Comparison of ENCODE assay signal across 1 cellular context in the genomic region with DNA sequence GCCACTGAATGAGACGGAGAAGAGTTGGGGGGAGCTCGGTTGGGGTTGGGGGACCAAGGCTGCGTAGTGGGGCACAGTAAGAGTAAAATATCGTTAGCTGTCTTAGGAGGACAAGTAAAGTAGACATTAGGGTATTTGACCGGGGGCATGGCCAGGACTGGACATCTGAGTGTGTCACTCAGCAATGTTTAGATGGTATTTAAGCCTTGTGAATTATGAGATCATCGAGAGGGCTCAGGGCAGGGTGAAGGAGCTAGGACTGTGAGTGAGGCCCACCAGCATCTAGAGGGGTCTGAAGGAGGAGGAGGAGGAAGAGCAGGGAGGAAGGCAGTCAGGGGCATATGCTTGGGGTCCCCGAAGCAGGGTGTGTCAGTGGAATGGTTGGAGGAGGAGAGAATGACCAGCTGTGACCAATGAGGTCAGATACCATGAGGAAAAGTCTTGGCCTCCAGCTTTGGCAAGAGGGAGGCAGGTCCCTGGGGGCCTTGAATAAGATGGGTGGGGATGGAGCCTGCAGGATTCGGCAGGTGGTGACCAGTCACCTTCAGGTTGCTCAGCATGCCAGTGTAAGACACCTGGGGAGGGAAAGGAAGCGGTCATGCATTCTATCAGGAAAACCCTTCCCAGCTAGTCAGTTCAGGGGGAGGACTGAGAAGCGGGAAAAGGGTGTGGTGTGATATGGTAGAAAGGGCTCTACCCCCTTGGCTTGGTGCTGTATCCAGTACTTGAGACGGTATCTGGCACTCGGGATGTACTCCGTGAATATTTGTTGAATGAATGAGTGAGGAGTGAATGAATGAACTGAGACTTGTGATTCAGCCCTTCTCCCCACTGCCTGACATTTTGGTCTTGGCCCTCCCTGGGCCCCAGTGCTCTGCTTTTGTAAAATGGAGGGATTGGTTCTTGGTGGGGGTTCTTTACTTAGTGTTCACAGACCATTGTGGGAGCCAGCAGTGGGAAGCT.
TF ChIP-seq lines count a peak whose summit lies in the region.

No MANE protein-coding gene starts in this region.

TF ChIP-seq in HCT116, 20 proteins besides CTCF, POLR2A, EP300 and RAD21:
- TF ChIP-seq EZH2 (IDR thresholded peaks at IDR 0.05) = no peak
- no peak for TF ChIP-seq ELF1 (IDR thresholded peaks at IDR 0.05; ENCODE audit: borderline replicate concordance, low read depth)
- TF ChIP-seq ZNF274 (IDR thresholded peaks at IDR 0.05; ENCODE audit: low read depth, low read length) = no peak
- TF ChIP-seq, protein P1, sequence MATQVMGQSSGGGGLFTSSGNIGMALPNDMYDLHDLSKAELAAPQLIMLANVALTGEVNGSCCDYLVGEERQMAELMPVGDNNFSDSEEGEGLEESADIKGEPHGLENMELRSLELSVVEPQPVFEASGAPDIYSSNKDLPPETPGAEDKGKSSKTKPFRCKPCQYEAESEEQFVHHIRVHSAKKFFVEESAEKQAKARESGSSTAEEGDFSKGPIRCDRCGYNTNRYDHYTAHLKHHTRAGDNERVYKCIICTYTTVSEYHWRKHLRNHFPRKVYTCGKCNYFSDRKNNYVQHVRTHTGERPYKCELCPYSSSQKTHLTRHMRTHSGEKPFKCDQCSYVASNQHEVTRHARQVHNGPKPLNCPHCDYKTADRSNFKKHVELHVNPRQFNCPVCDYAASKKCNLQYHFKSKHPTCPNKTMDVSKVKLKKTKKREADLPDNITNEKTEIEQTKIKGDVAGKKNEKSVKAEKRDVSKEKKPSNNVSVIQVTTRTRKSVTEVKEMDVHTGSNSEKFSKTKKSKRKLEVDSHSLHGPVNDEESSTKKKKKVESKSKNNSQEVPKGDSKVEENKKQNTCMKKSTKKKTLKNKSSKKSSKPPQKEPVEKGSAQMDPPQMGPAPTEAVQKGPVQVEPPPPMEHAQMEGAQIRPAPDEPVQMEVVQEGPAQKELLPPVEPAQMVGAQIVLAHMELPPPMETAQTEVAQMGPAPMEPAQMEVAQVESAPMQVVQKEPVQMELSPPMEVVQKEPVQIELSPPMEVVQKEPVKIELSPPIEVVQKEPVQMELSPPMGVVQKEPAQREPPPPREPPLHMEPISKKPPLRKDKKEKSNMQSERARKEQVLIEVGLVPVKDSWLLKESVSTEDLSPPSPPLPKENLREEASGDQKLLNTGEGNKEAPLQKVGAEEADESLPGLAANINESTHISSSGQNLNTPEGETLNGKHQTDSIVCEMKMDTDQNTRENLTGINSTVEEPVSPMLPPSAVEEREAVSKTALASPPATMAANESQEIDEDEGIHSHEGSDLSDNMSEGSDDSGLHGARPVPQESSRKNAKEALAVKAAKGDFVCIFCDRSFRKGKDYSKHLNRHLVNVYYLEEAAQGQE (IDR thresholded peaks at IDR 0.05; ENCODE audit: low read depth) = no peak
- no peak for TF ChIP-seq SP1 (IDR thresholded peaks at IDR 0.05; ENCODE audit: low read depth)
- TF ChIP-seq, protein P2, sequence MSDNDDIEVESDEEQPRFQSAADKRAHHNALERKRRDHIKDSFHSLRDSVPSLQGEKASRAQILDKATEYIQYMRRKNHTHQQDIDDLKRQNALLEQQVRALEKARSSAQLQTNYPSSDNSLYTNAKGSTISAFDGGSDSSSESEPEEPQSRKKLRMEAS (IDR thresholded peaks at IDR 0.05) = no peak
- no peak for TF ChIP-seq SRF (IDR thresholded peaks at IDR 0.05; ENCODE audit: low read depth)
- TF ChIP-seq YY1 (IDR thresholded peaks at IDR 0.05; ENCODE audit: extremely low read depth, insufficient replicate concordance, low read depth, low read length) = no peak
- TF ChIP-seq EZH2phosphoT487 (IDR thresholded peaks at IDR 0.05; ENCODE audit: borderline replicate concordance) = no peak
- no peak for TF ChIP-seq CBX3 (IDR thresholded peaks at IDR 0.05; ENCODE audit: low read depth)
- no peak for TF ChIP-seq CEBPB (IDR thresholded peaks at IDR 0.05; ENCODE audit: low read depth)
- TF ChIP-seq POLR2AphosphoS5 (IDR thresholded peaks at IDR 0.05; ENCODE audit: low read depth, low read length) = no peak
- TF ChIP-seq EGR1 (IDR thresholded peaks at IDR 0.05; ENCODE audit: low read depth) = no peak
- TF ChIP-seq TCF7L2 (IDR thresholded peaks at IDR 0.05; ENCODE audit: borderline replicate concordance, extremely low read depth, insufficient read depth, insufficient read length) = no peak
- no peak for TF ChIP-seq SIN3A (IDR thresholded peaks at IDR 0.05; ENCODE audit: low read depth)
TF ChIP-seq in HCT116: peak in this region for 0.
